10 cellular contexts compared by ENCODE assay signal in genomic region chr4:40227284-40227683, GRCh38. TPM values are rescaled to one million over a fixed set of nuclear protein-coding genes. Genes with fewer than 3 reads are reported as not detected.
A peak's percentile ranks its signal among the peaks of the same experiment; 100 is the strongest.
DNase-seq lines count a peak whose midpoint lies in the region; ATAC-seq and TF ChIP-seq lines count a peak whose summit lies in the region.
"Had no signal": no experiment of that assay in that cellular context is flagged by ENCODE, and none has a peak within 500 bp of the region (broad histone marks: within the 10 kb centered on the region; RNA-seq: fewer than 3 reads in every experiment).

No MANE protein-coding gene starts in this region.

- no peak overlapping the region for H3K27ac ChIP-seq in testis

- intact Hi-C loops in Right ventricle myocardium superior (cut with DNase I) = no loop called here
- intact Hi-C loops in testis (cut with DNase I; ENCODE audit: low total_unique reads) = no loop called here

- no peak for TF ChIP-seq CTCF in GM10266 (IDR thresholded peaks at IDR 0.05; ENCODE audit: control insufficient read depth, insufficient read depth, low read depth, missing control alignments)
- no peak for TF ChIP-seq CTCF in testis (IDR thresholded peaks at IDR 0.05)

- H3K4me3 ChIP-seq in testis = no peak overlapping the region

- 56 to 58% methylated on average over 2 of the region's 2 CpGs for WGBS in testis, 2 donors

- no peak for TF ChIP-seq POLR2A in testis (IDR thresholded peaks at IDR 0.05)

- H3K36me3 ChIP-seq in testis (ENCODE audit: low read depth, missing control alignments) = no peaks in the 10 kb centered on the region

- no peaks in the 10 kb centered on the region for H3K9me3 ChIP-seq in testis

- ATAC-seq in GM21390 (IDR thresholded peaks at IDR 0.05; ENCODE audit: unreplicated experiment) = peak; percentile 56
- ATAC-seq in HG03575 (IDR thresholded peaks at IDR 0.05; ENCODE audit: extremely low read depth, insufficient number of reproducible peaks, low FRiP score, unreplicated experiment) = peak; percentile 50
- no peak for ATAC-seq in Right ventricle myocardium superior (ENCODE audit: poor library complexity)

- H3K27me3 ChIP-seq in testis = no peaks in the 10 kb centered on the region

- peak; percentile 50 for DNase-seq in GM10266 (ENCODE audit: extremely low spot score)
- peak; percentile 35 for DNase-seq in activated naive CD8-positive, alpha-beta T cell treated with anti-CD3 and anti-CD28 coated beads, Interleukin-2, amount 50 U/mL, for 16 hours (ENCODE audit: low read depth, low spot score)
- no peak for DNase-seq in Right ventricle myocardium superior
- DNase-seq in NCI-H1417 treated with DMSO at 0.1 percent for 48 hours (lab: John Stamatoyannopoulos, UW) = no peak
- DNase-seq in testis = no peak
- DNase-seq in HCEC 1CT = no peak

- H3K4me1 ChIP-seq in testis = no peaks in the 10 kb centered on the region

RNA-seq across cellular contexts. Expression of gene RHOH, which starts 30.5 kb away (rescaled TPM):
- total RNA-seq in Right ventricle myocardium superior (0.38 TPM), testis (1 to 10 TPM in 1 of 2 donors, under 1 TPM in 1; 0.39 to 1.2 TPM)
- 2.5 TPM for polyA plus RNA-seq in testis (ENCODE audit: insufficient read depth, low read depth, low replicate concordance)
- total RNA-seq: epithelial cell of proximal tubule, renal cortical epithelial cell had no signal

Comparison
In these comparisons a context has a peak if more than half of its experiments do, and no peak if none do; other contexts are left out.
1. DNase-seq: peak in GM10266 (single experiment) and activated naive CD8-positive, alpha-beta T cell treated with anti-CD3 and anti-CD28 coated beads, Interleukin-2, amount 50 U/mL, for 16 hours (single experiment); none in Right ventricle myocardium superior (single experiment), NCI-H1417 treated with DMSO at 0.1 percent for 48 hours (single experiment), testis (single experiment) and HCEC 1CT (single experiment).